In the genomic region with DNA sequence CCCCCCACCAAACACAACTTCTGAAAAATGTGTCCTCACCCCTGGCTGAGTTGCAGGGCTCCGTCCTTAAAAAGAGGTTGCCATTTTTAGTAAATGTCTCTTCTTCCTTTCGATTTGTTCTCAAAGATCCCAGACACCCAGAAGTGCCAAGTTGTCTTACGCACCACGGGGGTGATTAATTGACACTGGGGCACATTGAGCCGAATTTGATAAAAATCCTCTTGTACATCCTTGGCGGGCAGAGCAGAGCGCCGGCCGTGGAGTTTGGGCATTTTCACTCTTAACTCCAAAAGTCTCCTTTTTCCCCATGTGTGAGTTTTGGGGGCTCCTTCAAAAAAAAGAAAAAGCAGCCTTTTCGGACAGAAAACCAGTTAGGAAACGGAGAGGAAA, we compare ENCODE assay signal across 20 cellular contexts. TPM values are rescaled to one million over a fixed set of nuclear protein-coding genes. Genes with fewer than 3 reads are reported as not detected.
DNase-seq lines count a peak whose midpoint lies in the region; TF ChIP-seq lines count a peak whose summit lies in the region.
"Had no signal": no experiment of that assay in that cellular context is flagged by ENCODE, and none has a peak within 500 bp of the region (broad histone marks: within the 10 kb centered on the region; RNA-seq: fewer than 3 reads in every experiment).

No MANE protein-coding gene starts in this region.

- no peak for TF ChIP-seq CTCF in BE2C (IDR thresholded peaks at IDR 0.05; ENCODE audit: low read depth, low read length)

- WGBS in HUES64 = 3% methylated on average over 11 of the region's 11 CpGs

- intact Hi-C loops in posterior vena cava (cut with DNase I) = no loop called here

- H3K9me3 ChIP-seq in ES-I3 (ENCODE audit: control insufficient read depth, insufficient read depth, low read length) = no peaks in the 10 kb centered on the region
- no peaks in the 10 kb centered on the region for H3K9me3 ChIP-seq in HUES64 (ENCODE audit: insufficient read depth, low read depth, low read length)
- H3K9me3 ChIP-seq in iPS-15b (ENCODE audit: control insufficient read depth, insufficient read depth, low read length) = no peaks in the 10 kb centered on the region
- H3K9me3 ChIP-seq in BE2C = no peaks in the 10 kb centered on the region
- H3K9me3 ChIP-seq: BLaER1, testis had no signal

- H3K27ac ChIP-seq in HUES64 (ENCODE audit: low read depth, low read length) = no peak overlapping the region
- H3K27ac ChIP-seq: BLaER1, parathyroid adenoma, testis had no signal

- H3K27me3 ChIP-seq in HUES64 (ENCODE audit: insufficient read depth, low read length) (peaks cover 96% of the 10 kb centered on the region), iPS-15b (ENCODE audit: control insufficient read depth, insufficient read depth, low read length) (peaks cover 90% of the 10 kb centered on the region), BE2C (peaks cover 98% of the 10 kb centered on the region)
- H3K27me3 ChIP-seq: testis had no signal

- no peaks in the 10 kb centered on the region for H3K36me3 ChIP-seq in ES-I3 (ENCODE audit: insufficient read depth, low read length)
- no peaks in the 10 kb centered on the region for H3K36me3 ChIP-seq in HUES64 (ENCODE audit: insufficient read depth, low read length)
- H3K36me3 ChIP-seq in iPS-15b (ENCODE audit: control insufficient read depth, insufficient read depth, low read length) = no peaks in the 10 kb centered on the region
- H3K36me3 ChIP-seq in BE2C = no peaks in the 10 kb centered on the region
- H3K36me3 ChIP-seq: BLaER1 had no signal

- H3K4me1 ChIP-seq in ES-I3 (ENCODE audit: insufficient read depth, low read length) (peaks cover 29% of the 10 kb centered on the region), HUES64 (ENCODE audit: insufficient read depth, low read length) (peaks cover 37% of the 10 kb centered on the region), iPS-15b (ENCODE audit: control insufficient read depth, insufficient read depth, low read length) (peaks cover 15% of the 10 kb centered on the region), BE2C (no peaks in the 10 kb centered on the region)
- H3K4me1 ChIP-seq: parathyroid adenoma had no signal

- peak; percentile 17 for DNase-seq in posterior vena cava (ENCODE audit: low spot score)
- no peak for DNase-seq in BE2C
- DNase-seq in stimulated activated CD4-positive, alpha-beta T cell treated with anti-CD3 and anti-CD28 coated beads, Interleukin-4, amount 100 ng/mL, for 24 hours = no peak
- DNase-seq in NCI-H1436 (lab: John Stamatoyannopoulos, UW) = no peak
- no peak for DNase-seq in midbrain (lab: John Stamatoyannopoulos, UW)
- DNase-seq: activated CD4-positive, alpha-beta T cell treated with anti-CD3 and anti-CD28 coated beads, Interleukin-2, amount 50 U/mL, for 1 hour; activated naive CD4-positive, alpha-beta T cell treated with anti-CD3 and anti-CD28 coated beads for 36 hours; DMS53; left ventricle myocardium superior; MV-4-11; NCI-H1930; stimulated activated CD4-positive, alpha-beta T cell treated with anti-CD3 and anti-CD28 coated beads, Interleukin-4, amount 100 ng/mL, for 4 hours; SW 1271; testis had no signal

- H3K4me3 ChIP-seq in HUES64 (ENCODE audit: low read length) (peak overlapping the region; percentile 38), iPS-15b (ENCODE audit: low read depth, low read length) (peak overlapping the region; percentile 35), BE2C (ENCODE audit: low read depth, low read length) (no peak overlapping the region)
- H3K4me3 ChIP-seq: BLaER1 had no signal

- peak overlapping the region; percentile 27; the same call in 1 of the 2 replicates for H3K9ac ChIP-seq in ES-I3 (ENCODE audit: low read depth, low read length)
- no peak overlapping the region for H3K9ac ChIP-seq in HUES64 (ENCODE audit: low read depth, low read length)
- H3K9ac ChIP-seq in iPS-15b (ENCODE audit: low read depth, low read length) = no peak overlapping the region
- H3K9ac ChIP-seq: BLaER1, parathyroid adenoma had no signal

RNA-seq across cellular contexts. Expression of gene LMX1B, which starts 4.5 kb away (rescaled TPM):
- polyA plus RNA-seq in HUES64 (2013, experiment 1 of 2) = 1.1 TPM
- polyA plus RNA-seq in HUES64 (2013, experiment 2 of 2) = 1.0 TPM
- total RNA-seq in posterior vena cava = 1 to 10 TPM; 1.4 to 1.6 TPM
- polyA plus RNA-seq in BE2C (2012; ENCODE audit: insufficient read depth, insufficient read length, low read depth) = not detected
- total RNA-seq: activated naive CD4-positive, alpha-beta T cell treated with anti-CD3 and anti-CD28 coated beads for 36 hours; RPMI7951 had no signal
